Comparison of ENCODE assay signal across 22 cellular contexts in the genomic region with DNA sequence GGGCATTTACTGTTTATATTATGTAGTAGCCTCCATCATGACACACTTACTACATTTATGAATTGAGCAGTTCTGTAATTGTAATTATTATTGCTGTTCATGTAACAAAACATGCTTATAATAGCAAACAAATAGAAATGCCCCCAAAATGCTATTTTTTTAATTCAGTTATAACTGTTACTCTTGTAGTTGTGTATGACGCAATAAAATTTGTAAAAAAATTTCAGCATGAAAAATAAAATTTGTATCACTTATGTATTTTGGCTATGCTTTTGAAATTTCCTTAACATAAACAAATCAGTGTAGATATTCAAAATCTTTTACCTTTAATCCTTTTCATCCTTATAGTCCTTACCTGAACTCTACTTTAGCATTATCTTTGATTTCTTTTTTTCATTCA. TPM values are rescaled to one million over a fixed set of nuclear protein-coding genes. Genes with fewer than 3 reads are reported as not detected.
DNase-seq lines count a peak whose midpoint lies in the region; ATAC-seq, FAIRE-seq and TF ChIP-seq lines count a peak whose summit lies in the region.
"Had no signal": no experiment of that assay in that cellular context is flagged by ENCODE, and none has a peak within 500 bp of the region (broad histone marks: within the 10 kb centered on the region; RNA-seq: fewer than 3 reads in every experiment).

No MANE protein-coding gene starts in this region.

- DNase-seq in HepG2 (ENCODE audit: low spot score) (no peak), right lobe of liver (no peak), K562 (ENCODE audit: extremely low read depth in 1 of 4, low spot score in 3 of 4) (no peak)
- DNase-seq in activated CD4-positive, alpha-beta T cell treated with anti-CD3 and anti-CD28 coated beads, Interleukin-2, amount 10 ng/mL, durations not matched to agents 7 days and 5 days: no peak
- DNase-seq: AML-193; CD4-positive, alpha-beta T cell; CD8-positive, alpha-beta memory T cell; COR-L47; DMS79 treated with DMSO at 0.1 percent for 48 hours; GDM1 had no signal

- H4K20me1 ChIP-seq in HepG2 (ENCODE audit: insufficient read depth, low read length) (no peaks in the 10 kb centered on the region), K562 (replicated peaks; ENCODE audit: control insufficient read depth, insufficient read depth, low read length) (no peaks in the 10 kb centered on the region)
- H4K20me1 ChIP-seq: BLaER1 treated with 17β-estradiol and CSF1 and Interleukin-3, amounts not matched to agents 10 nM and 100 nM had no signal

- CTCF ChIA-PET in HepG2 (lab: Yijun Ruan, JAX; ENCODE audit: low intra/inter-chr PET ratio, low total read pairs): no interaction called here
- CTCF ChIA-PET in K562 (lab: Yijun Ruan, JAX; ENCODE audit: low intra/inter-chr PET ratio): no interaction called here
- CTCF ChIA-PET in activated CD4-positive, alpha-beta T cell treated with anti-CD3 and anti-CD28 coated beads, Interleukin-2, amount 10 ng/mL, durations not matched to agents 7 days and 5 days (lab: Charles Lee): no interaction called here

- H3K36me3 Mint-ChIP-seq in activated CD4-positive, alpha-beta T cell treated with anti-CD3 and anti-CD28 coated beads, Interleukin-2, amount 10 ng/mL, durations not matched to agents 7 days and 5 days (ENCODE audit: low read depth): peaks cover 52% of the 10 kb centered on the region

- H3K79me2 ChIP-seq in HepG2 (ENCODE audit: insufficient read depth, low read length): no peaks in the 10 kb centered on the region
- H3K79me2 ChIP-seq in K562 (ENCODE audit: control insufficient read depth, insufficient read depth, low read length): no peaks in the 10 kb centered on the region

- H3K4me3 Mint-ChIP-seq in activated CD4-positive, alpha-beta T cell treated with anti-CD3 and anti-CD28 coated beads, Interleukin-2, amount 10 ng/mL, durations not matched to agents 7 days and 5 days: no peak overlapping the region
- H3K4me3 Mint-ChIP-seq: B cell; CD4-positive, alpha-beta T cell; CD8-positive, alpha-beta memory T cell had no signal

- no peaks in the 10 kb centered on the region for H3K4me1 ChIP-seq in HepG2 (ENCODE audit: insufficient read depth, low read length)
- no peaks in the 10 kb centered on the region for H3K4me1 ChIP-seq in right lobe of liver
- no peaks in the 10 kb centered on the region for H3K4me1 ChIP-seq in K562 (replicated peaks in 1 of 2; ENCODE audit: control insufficient read depth in 2 of 2, insufficient read depth in 2 of 2, low read length in 2 of 2)
- H3K4me1 ChIP-seq: A549 had no signal

- TF ChIP-seq RAD21 in HepG2 (CRISPR knock-in tag; IDR thresholded peaks at IDR 0.05) (no peak), K562 (CRISPR knock-in tag; conservative IDR thresholded peaks at IDR 0.05 in 1 of 2, IDR thresholded peaks at IDR 0.05 in 1 of 2) (no peak)

- no peak overlapping the region for H3K4me3 ChIP-seq in HepG2 (replicated peaks in 1 of 3; ENCODE audit: insufficient read depth in 1 of 3, low read depth in 2 of 3, low read length in 3 of 3)
- no peak overlapping the region for H3K4me3 ChIP-seq in right lobe of liver
- H3K4me3 ChIP-seq in K562: no peak overlapping the region
- H3K4me3 ChIP-seq: A549; BLaER1 treated with 17β-estradiol and CSF1 and Interleukin-3, amounts not matched to agents 10 nM and 100 nM; GM12878 had no signal

- H3K9me3 Mint-ChIP-seq in activated CD4-positive, alpha-beta T cell treated with anti-CD3 and anti-CD28 coated beads, Interleukin-2, amount 10 ng/mL, durations not matched to agents 7 days and 5 days: peaks cover 9% of the 10 kb centered on the region
- H3K9me3 Mint-ChIP-seq: CD8-positive, alpha-beta memory T cell had no signal

- no peak for TF ChIP-seq POLR2A in HepG2 (IDR thresholded peaks at IDR 0.05; ENCODE audit: insufficient read depth in 1 of 2, low read depth in 2 of 2, low read length in 2 of 2)
- no peak for TF ChIP-seq POLR2A in right lobe of liver (IDR thresholded peaks at IDR 0.05)
- no peak for TF ChIP-seq POLR2A in K562 (conservative IDR thresholded peaks at IDR 0.05)

- in situ Hi-C loops in HepG2 (cut with HindIII; ENCODE audit: extremely low pct_ligation_motif_present, low pct_unique_long_range_greater_than_20kb): no loop called here
- in situ Hi-C loops in K562 (cut with MboI): no loop called here

- no peaks in the 10 kb centered on the region for H3K27me3 Mint-ChIP-seq in activated CD4-positive, alpha-beta T cell treated with anti-CD3 and anti-CD28 coated beads, Interleukin-2, amount 10 ng/mL, durations not matched to agents 7 days and 5 days
- H3K27me3 Mint-ChIP-seq: B cell; CD4-positive, alpha-beta T cell; CD8-positive, alpha-beta memory T cell had no signal

- H3K9me3 ChIP-seq in HepG2 (ENCODE audit: low read length): no peaks in the 10 kb centered on the region
- no peaks in the 10 kb centered on the region for H3K9me3 ChIP-seq in right lobe of liver
- H3K9me3 ChIP-seq in K562 (replicated peaks; ENCODE audit: control insufficient read depth, insufficient read depth, low read depth, low read length): no peaks in the 10 kb centered on the region
- H3K9me3 ChIP-seq: A549 had no signal

- H3K9me1 ChIP-seq in K562 (ENCODE audit: control insufficient read depth, insufficient read depth, low read length): no peaks in the 10 kb centered on the region

- no peak for FAIRE-seq in HepG2 (lab: Jason Lieb, UNC)
- peak; percentile 44 for FAIRE-seq in G401.6 (lab: Jason Lieb, UNC)
- no peak for FAIRE-seq in K562 (lab: Jason Lieb, UNC)
- FAIRE-seq: A549, D721Med, GM12878, GM18507, GM19239 had no signal

- peaks cover 12% of the 10 kb centered on the region for H3K4me1 Mint-ChIP-seq in activated CD4-positive, alpha-beta T cell treated with anti-CD3 and anti-CD28 coated beads, Interleukin-2, amount 10 ng/mL, durations not matched to agents 7 days and 5 days

- TF ChIP-seq EP300 in HepG2 (IDR thresholded peaks at IDR 0.05; ENCODE audit: low read depth in 2 of 2, low read length in 2 of 2) (no peak), HepG2 (CRISPR knock-in tag; IDR thresholded peaks at IDR 0.05; ENCODE audit: borderline replicate concordance) (no peak), K562 (IDR thresholded peaks at IDR 0.05; ENCODE audit: low read length) (no peak)

- H3K27me3 ChIP-seq in HepG2 (ENCODE audit: control insufficient read depth in 1 of 2, insufficient read depth in 2 of 2, low read length in 2 of 2) (no peaks in the 10 kb centered on the region), right lobe of liver (no peaks in the 10 kb centered on the region), K562 (ENCODE audit: control insufficient read depth in 2 of 2, insufficient read depth in 2 of 2, low read length in 2 of 2) (no peaks in the 10 kb centered on the region)
- H3K27me3 ChIP-seq: BLaER1 treated with 17β-estradiol and CSF1 and Interleukin-3, amounts not matched to agents 10 nM and 100 nM had no signal

- H3K9ac ChIP-seq in HepG2 (ENCODE audit: insufficient read depth, low read depth, low read length) (no peak overlapping the region), K562 (ENCODE audit: insufficient read depth in 1 of 2, low read depth in 2 of 2, low read length in 2 of 2) (no peak overlapping the region)
- H3K9ac ChIP-seq: BLaER1 treated with 17β-estradiol and CSF1 and Interleukin-3, amounts not matched to agents 10 nM and 100 nM had no signal

- intact Hi-C loops in HepG2 (cut with micrococcal nuclease; ENCODE audit: unreplicated experiment) (no loop called here), right lobe of liver (cut with DNase I) (no loop called here), K562 (cut with micrococcal nuclease) (no loop called here)

- no peak for TF ChIP-seq CTCF in HepG2 (CRISPR knock-in tag; IDR thresholded peaks at IDR 0.05)
- no peak for TF ChIP-seq CTCF in right lobe of liver (IDR thresholded peaks at IDR 0.05)
- no peak for TF ChIP-seq CTCF in K562 (IDR thresholded peaks at IDR 0.05 in 2 of 3, conservative IDR thresholded peaks at IDR 0.05 in 1 of 3; ENCODE audit: insufficient read depth in 2 of 3, low read depth in 1 of 3, low read length in 3 of 3)

- 98% methylated on average over 1 of the region's 1 CpG for WGBS in HepG2 (ENCODE audit: low lambda C conversion rate)
- WGBS in right lobe of liver (ENCODE audit: insufficient coverage, low coverage, low lambda C conversion rate, missing lambda C conversion rate): 100% methylated on average over 1 of the region's 1 CpG
- WGBS in K562 (ENCODE audit: insufficient coverage, low coverage, missing lambda C conversion rate): 100% methylated on average over 1 of the region's 1 CpG

- H2AFZ ChIP-seq in HepG2 (ENCODE audit: low read length) (no peak overlapping the region), K562 (ENCODE audit: low read depth, low read length) (no peak overlapping the region)

- no peak overlapping the region for H3K27ac Mint-ChIP-seq in activated CD4-positive, alpha-beta T cell treated with anti-CD3 and anti-CD28 coated beads, Interleukin-2, amount 10 ng/mL, durations not matched to agents 7 days and 5 days
- H3K27ac Mint-ChIP-seq: B cell; CD4-positive, alpha-beta T cell; CD8-positive, alpha-beta memory T cell had no signal

- ATAC-seq in HepG2 (no peak), right lobe of liver (no peak), K562 (no peak), HG03460 (IDR thresholded peaks at IDR 0.05; ENCODE audit: unreplicated experiment) (no peak), GM21381 (IDR thresholded peaks at IDR 0.05; ENCODE audit: unreplicated experiment) (no peak)
- ATAC-seq: A549, GM12878 had no signal

- H3K27ac ChIP-seq in HepG2 (ENCODE audit: extremely low read length, insufficient read depth, low read length) (no peak overlapping the region), right lobe of liver (no peak overlapping the region), K562 (ENCODE audit: extremely low read depth, low read depth, low read length) (no peak overlapping the region)
- H3K27ac ChIP-seq: 22Rv1; A549; BLaER1 treated with 17β-estradiol and CSF1 and Interleukin-3, amounts not matched to agents 10 nM and 100 nM; C4-2B had no signal

- H3K36me3 ChIP-seq in HepG2 (replicated peaks in 1 of 2; ENCODE audit: control insufficient read depth in 1 of 2, insufficient read depth in 2 of 2, low read length in 2 of 2): no peaks in the 10 kb centered on the region
- H3K36me3 ChIP-seq in right lobe of liver: peaks cover 0 to 3% (median 1%) of the 10 kb centered on the region in 4 donors
- peaks cover 12% of the 10 kb centered on the region; the same call in 1 of the 3 replicates for H3K36me3 ChIP-seq in K562 (ENCODE audit: control insufficient read depth, insufficient read depth, low read length)

- BruUV-seq in HepG2 (replicated peaks; lab: Mats Ljungman, UMichigan): no TSS peak
- BruUV-seq in K562 (replicated peaks; lab: Mats Ljungman, UMichigan): no TSS peak

- H3K4me2 ChIP-seq in HepG2 (ENCODE audit: low read depth, low read length) (no peak overlapping the region), K562 (ENCODE audit: insufficient read depth, low read length) (no peak overlapping the region)
- H3K4me2 ChIP-seq: A549; BLaER1 treated with 17β-estradiol and CSF1 and Interleukin-3, amounts not matched to agents 10 nM and 100 nM had no signal

- POLR2A ChIA-PET in HepG2 (lab: Yijun Ruan, JAX) (no interaction called here), K562 (lab: Yijun Ruan, JAX) (no interaction called here)
- POLR2A ChIA-PET in activated CD4-positive, alpha-beta T cell treated with anti-CD3 and anti-CD28 coated beads, Interleukin-2, amount 10 ng/mL, durations not matched to agents 7 days and 5 days (lab: Charles Lee): no interaction called here

RNA-seq across cellular contexts. Expression of gene TMEM106B, which starts 25.9 kb away (rescaled TPM):
- 23.4 and 25.1 TPM in 2 replicates for total RNA-seq in HepG2 (2016; rRNA removed; fragmentation: Illumina TruSeq; extraction: Trizol)
- total RNA-seq in HepG2 (2016; cell fraction: cytosol; rRNA removed; fragmentation: Illumina TruSeq; extraction: Trizol; ENCODE audit: low read depth): 3.8 and 6.2 TPM in 2 replicates
- total RNA-seq in HepG2 (2016; cell fraction: insoluble cytoplasmic fraction; rRNA removed; fragmentation: Illumina TruSeq; extraction: Trizol): 18.5 and 22.2 TPM in 2 replicates
- total RNA-seq in HepG2 (2016; cell fraction: membrane; rRNA removed; fragmentation: Illumina TruSeq; extraction: Trizol): 11.9 and 12.5 TPM in 2 replicates
- total RNA-seq in HepG2 (2016; cell fraction: nucleus; rRNA removed; fragmentation: Illumina TruSeq; extraction: Trizol): 29.5 and 37.2 TPM in 2 replicates
- polyA plus RNA-seq in HepG2 (2011; rRNA removed): 16.8 and 17.7 TPM in 2 replicates
- 8.2 and 15.0 TPM in 2 replicates for polyA plus RNA-seq in HepG2 (2011; cell fraction: cytosol; rRNA removed)
- polyA plus RNA-seq in HepG2 (2011; cell fraction: nucleus; rRNA removed): 3.3 and 6.7 TPM in 2 replicates
- 22.8 and 23.5 TPM in 2 replicates for polyA plus RNA-seq in HepG2 (2012)
- polyA plus RNA-seq in HepG2 (2016; cell fraction: cytosol; fragmentation: Illumina TruSeq; extraction: Trizol; ENCODE audit: low read depth): 2.4 and 3.9 TPM in 2 replicates
- polyA plus RNA-seq in HepG2 (2016; cell fraction: insoluble cytoplasmic fraction; fragmentation: Illumina TruSeq; extraction: Trizol; ENCODE audit: low read depth): 14.7 and 17.8 TPM in 2 replicates
- polyA plus RNA-seq in HepG2 (2016; cell fraction: membrane; fragmentation: Illumina TruSeq; extraction: Trizol; ENCODE audit: low read depth): 4.8 and 5.6 TPM in 2 replicates
- 24.5 and 24.8 TPM in 2 replicates for polyA plus RNA-seq in HepG2 (2016; cell fraction: nucleus; fragmentation: Illumina TruSeq; extraction: Trizol; ENCODE audit: insufficient read depth, low read depth)
- polyA minus RNA-seq in HepG2 (2011; rRNA and poly(A)+ RNA removed; ENCODE audit: low replicate concordance): 6.9 and 7.6 TPM in 2 replicates
- polyA minus RNA-seq in HepG2 (2011; cell fraction: cytosol; rRNA and poly(A)+ RNA removed): 19.3 and 25.8 TPM in 2 replicates
- 23.4 and 29.3 TPM in 2 replicates for polyA minus RNA-seq in HepG2 (2011; cell fraction: nucleus; rRNA and poly(A)+ RNA removed)
- 10 to 100 TPM; 26.9 to 64.5 (median 31.7) TPM for total RNA-seq in right lobe of liver
- total RNA-seq in K562 (2011; cell fraction: chromatin; rRNA removed; ENCODE audit: low replicate concordance): 13.2 and 34.3 TPM in 2 replicates
- total RNA-seq in K562 (2011; cell fraction: nucleolus; rRNA removed): 13.0 TPM in 2 replicates
- total RNA-seq in K562 (2011; cell fraction: nucleoplasm; rRNA removed): 23.2 and 56.3 TPM in 2 replicates
- 12.9 and 15.7 TPM in 2 replicates for total RNA-seq in K562 (2014; rRNA removed)
- total RNA-seq in K562 (2014; rRNA removed; fragmentation: Illumina TruSeq; extraction: Trizol): 25.9 and 30.1 TPM in 2 replicates
- 21.6 and 22.2 TPM in 2 replicates for total RNA-seq in K562 (2015; rRNA removed; fragmentation: Illumina TruSeq; extraction: Trizol)
- total RNA-seq in K562 (2021): 18.7 and 20.7 TPM in 2 replicates
- 27.4 and 30.4 TPM in 2 replicates for polyA plus RNA-seq in K562 (2011; rRNA removed)
- polyA plus RNA-seq in K562 (2011; cell fraction: cytosol; rRNA removed): 6.9 and 13.5 TPM in 2 replicates
- polyA plus RNA-seq in K562 (2011; cell fraction: nucleus; rRNA removed): 7.5 and 12.3 TPM in 2 replicates
- polyA plus RNA-seq in K562 (2012): 12.8 and 20.1 TPM in 2 replicates
- 15.8 and 20.5 TPM in 2 replicates for polyA plus RNA-seq in K562 (2014; fragmentation: Illumina TruSeq; extraction: Trizol)
- polyA plus RNA-seq in K562 (2014; fragmentation: Nextera tagmentation; extraction: Ambion mirVana): 1 to 10 TPM; 8.6 to 8.9 TPM
- polyA plus RNA-seq in K562 (2014; rRNA removed): 10.3 and 13.2 TPM in 2 replicates
- 41.3 and 54.9 TPM in 2 replicates for polyA minus RNA-seq in K562 (2011; rRNA and poly(A)+ RNA removed)
- polyA minus RNA-seq in K562 (2011; cell fraction: cytosol; rRNA and poly(A)+ RNA removed): 23.1 and 29.0 TPM in 2 replicates
- 12.9 and 22.5 TPM in 2 replicates for polyA minus RNA-seq in K562 (2011; cell fraction: nucleus; rRNA and poly(A)+ RNA removed)
- total RNA-seq in activated CD4-positive, alpha-beta T cell treated with anti-CD3 and anti-CD28 coated beads, Interleukin-2, amount 10 ng/mL, durations not matched to agents 7 days and 5 days: 10 to 100 TPM; 35.1 to 42.5 TPM

Comparison
In these comparisons a context has a peak if more than half of its experiments do, and no peak if none do; other contexts are left out.
1. Of the 241 proteins assayed by ChIP-seq in both HepG2 and K562: peak only in HepG2: none; only in K562: CEBPG; in both: CEBPB; in neither: 239.